30 cellular contexts compared by ENCODE assay signal in the genomic region with DNA sequence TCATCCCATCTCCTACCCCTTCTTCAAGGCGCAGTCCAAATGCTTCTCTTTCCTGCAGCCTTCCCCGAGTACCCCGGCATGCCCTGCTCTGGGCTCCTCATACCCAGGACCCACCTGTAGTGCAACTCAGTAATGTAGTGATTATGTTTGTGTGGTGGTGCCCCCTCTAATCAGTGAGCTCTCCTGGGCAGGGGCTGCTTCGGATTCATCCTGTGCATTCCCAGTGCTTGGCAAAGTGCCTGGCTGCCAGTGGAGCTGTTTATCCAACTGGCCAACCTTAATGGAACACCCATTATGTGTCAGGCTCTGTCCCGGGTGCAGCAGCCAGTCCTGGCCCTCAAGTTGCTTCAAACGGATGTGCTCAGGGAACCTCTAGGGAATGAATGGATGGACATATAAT.
"Had no signal": no experiment of that assay in that cellular context is flagged by ENCODE, and none has a peak within 500 bp of the region (broad histone marks: within the 10 kb centered on the region; RNA-seq: fewer than 3 reads in every experiment).

No MANE protein-coding gene starts in this region.

- H3K4me3 ChIP-seq: adrenal gland, cardiac muscle cell, colonic mucosa, gastroesophageal sphincter, pancreas, psoas muscle, sigmoid colon, uterus had no signal

- H3K27ac ChIP-seq: adrenal gland, cardiac muscle cell, colonic mucosa, gastroesophageal sphincter, pancreas, psoas muscle, sigmoid colon, uterus had no signal

- ATAC-seq: effector memory CD8-positive, alpha-beta T cell; gastroesophageal sphincter; left cardiac atrium; left ventricle myocardium superior; pancreas; psoas muscle; stimulated activated memory B cell treated with anti-CD40 and anti-IgM and Interleukin-4, amounts not matched to agents 10 μg/mL and 1 μg/mL and 100 μg/mL, for 72 hours; stimulated activated naive CD8-positive, alpha-beta T cell treated with anti-CD3 and anti-CD28 coated beads, Interleukin-15, amount 100 ng/mL, for 72 hours had no signal

- H3K9me3 ChIP-seq: adrenal gland, colonic mucosa, gastroesophageal sphincter, pancreas, psoas muscle, sigmoid colon, uterus had no signal

- DNase-seq: activated CD4-positive, alpha-beta memory T cell treated with anti-CD3 and anti-CD28 coated beads for 36 hours; activated CD4-positive, alpha-beta T cell treated with anti-CD3 and anti-CD28 coated beads, Interleukin-2, amount 10 ng/mL, durations not matched to agents 24 days and 14 days; activated CD4-positive, CD25-positive, alpha-beta regulatory T cell treated with anti-CD3 and anti-CD28 coated beads, Interleukin-2, amount 50 U/mL, for 72 hours; activated CD8-positive, alpha-beta memory T cell treated with anti-CD3 and anti-CD28 coated beads, Interleukin-2, amount 50 U/mL, for 4 hours; activated effector memory CD4-positive, alpha-beta T cell treated with anti-CD3 and anti-CD28 coated beads, Interleukin-2, amount 50 U/mL, for 16 hours; activated naive CD4-positive, alpha-beta T cell treated with anti-CD3 and anti-CD28 coated beads for 36 hours; activated naive CD8-positive, alpha-beta T cell treated with anti-CD3 and anti-CD28 coated beads for 36 hours; activated T-cell treated with anti-CD3 and anti-CD28 coated beads, Interleukin-2, amount 50 U/mL, for 1 hour; adrenal gland; aorta; cerebellar nuclear complex; colonic mucosa; dorsolateral prefrontal cortex; effector memory CD8-positive, alpha-beta T cell; erythroblast; hippocampal formation; left cardiac atrium; left ventricle myocardium superior; naive B cell; nephron progenitor cell; pancreas; psoas muscle; sigmoid colon; small intestine; stimulated activated CD4-positive, alpha-beta T cell treated with anti-CD3 and anti-CD28 coated beads, Interleukin-4, amount 100 ng/mL, for 24 hours; stimulated activated naive CD8-positive, alpha-beta T cell treated with anti-CD3 and anti-CD28 coated beads, Interleukin-15, amount 100 ng/mL, for 72 hours; uterus had no signal

- H3K4me1 ChIP-seq: adrenal gland, colonic mucosa, gastroesophageal sphincter, pancreas, psoas muscle, sigmoid colon, uterus had no signal

- H3K27me3 ChIP-seq: adrenal gland, cardiac muscle cell, colonic mucosa, dorsolateral prefrontal cortex, pancreas, sigmoid colon, uterus had no signal

- H3K36me3 ChIP-seq: adrenal gland, cardiac muscle cell, colonic mucosa, gastroesophageal sphincter, pancreas, sigmoid colon, uterus had no signal
